Comparison of ENCODE assay signal across 8 cellular contexts in genomic region chr19:29844891-29845575, GRCh38.
DNase-seq lines count a peak whose midpoint lies in the region; ATAC-seq and TF ChIP-seq lines count a peak whose summit lies in the region.

No MANE protein-coding gene starts in this region.

- H3K9ac ChIP-seq in HUES6 (ENCODE audit: low read length) (peak overlapping the region; percentile 49), OCI-LY1 (ENCODE audit: low read length) (peak overlapping the region; percentile 63), mucosa of rectum (ENCODE audit: low read depth in 1 of 2, low read length in 2 of 2) (peak overlapping the region; percentile 83 to 94)

- H2AFZ ChIP-seq in OCI-LY1 (ENCODE audit: low read length): no peak overlapping the region

- no peak for TF ChIP-seq CTCF in OCI-LY1 (IDR thresholded peaks at IDR 0.05; ENCODE audit: low read length)

- peaks cover 29% of the 10 kb centered on the region for H3K4me1 ChIP-seq in HUES6 (ENCODE audit: control insufficient read depth, insufficient read depth, low read length)
- peaks cover 14% of the 10 kb centered on the region for H3K4me1 ChIP-seq in OCI-LY1 (ENCODE audit: insufficient read depth, low read length, severe bottlenecking)
- peaks cover 21 to 27% of the 10 kb centered on the region in 2 donors for H3K4me1 ChIP-seq in mucosa of rectum (ENCODE audit: control insufficient read depth in 2 of 2, insufficient read depth in 2 of 2, low read length in 2 of 2)

- no peaks in the 10 kb centered on the region for H3F3A ChIP-seq in OCI-LY1 (ENCODE audit: insufficient read depth, low read length)

- H3K79me2 ChIP-seq in OCI-LY1 (ENCODE audit: insufficient read depth, low read length): no peaks in the 10 kb centered on the region

- ATAC-seq in GM21515 (IDR thresholded peaks at IDR 0.05; ENCODE audit: unreplicated experiment): peak; percentile 78

- H3K27ac ChIP-seq in HUES6 (ENCODE audit: low read depth, low read length) (no peak overlapping the region), OCI-LY1 (ENCODE audit: low read depth, low read length, poor library complexity, severe bottlenecking) (no peak overlapping the region), epithelial cell of prostate (peak overlapping the region; percentile 73), mucosa of rectum (ENCODE audit: low read depth in 2 of 2, low read length in 2 of 2) (peak overlapping the region; percentile 97)

- peaks cover 17% of the 10 kb centered on the region for H3K27me3 ChIP-seq in HUES6 (ENCODE audit: control insufficient read depth, insufficient read depth, low read length)
- H3K27me3 ChIP-seq in OCI-LY1 (ENCODE audit: insufficient read depth, low read length): peaks cover 4% of the 10 kb centered on the region; the same call in 1 of the 2 replicates
- H3K27me3 ChIP-seq in mucosa of rectum (ENCODE audit: control insufficient read depth in 2 of 2, insufficient read depth in 2 of 2, low read length in 2 of 2): peaks cover 0 to 3% of the 10 kb centered on the region in 2 donors

- peak overlapping the region; percentile 84 for H3K4me3 ChIP-seq in HUES6 (ENCODE audit: low read depth, low read length)
- peak overlapping the region; percentile 74 for H3K4me3 ChIP-seq in OCI-LY1 (ENCODE audit: low read depth, low read length, poor library complexity, severe bottlenecking)
- H3K4me3 ChIP-seq in mucosa of rectum (ENCODE audit: low read length in 2 of 2): peak overlapping the region; percentile 92 to 96

- H3K36me3 ChIP-seq in HUES6 (ENCODE audit: control insufficient read depth, insufficient read depth, low read length) (no peaks in the 10 kb centered on the region), OCI-LY1 (ENCODE audit: insufficient read depth, low read length) (no peaks in the 10 kb centered on the region), mucosa of rectum (ENCODE audit: control insufficient read depth in 2 of 2, insufficient read depth in 2 of 2, low read length in 2 of 2) (no peaks in the 10 kb centered on the region)

- no peaks in the 10 kb centered on the region for H3K9me3 ChIP-seq in HUES6 (ENCODE audit: control insufficient read depth, insufficient read depth, low read depth, low read length)
- no peaks in the 10 kb centered on the region for H3K9me3 ChIP-seq in OCI-LY1 (ENCODE audit: low read length)
- no peaks in the 10 kb centered on the region for H3K9me3 ChIP-seq in mucosa of rectum (ENCODE audit: control insufficient read depth in 2 of 2, low read length in 2 of 2)

- no peaks in the 10 kb centered on the region for H4K20me1 ChIP-seq in OCI-LY1 (ENCODE audit: insufficient read depth, low read length)

- peak overlapping the region; percentile 98 for H3K4me2 ChIP-seq in OCI-LY1 (ENCODE audit: low read length)

- DNase-seq in DMS 273 (lab: John Stamatoyannopoulos, UW; ENCODE audit: unreplicated experiment): peak; percentile 97
- peak; percentile 96 for DNase-seq in activated T-cell treated with anti-CD3 and anti-CD28 coated beads for 1 hour (ENCODE audit: low read depth)
- peak; percentile 55 for DNase-seq in epithelial cell of prostate (ENCODE audit: low read depth, low spot score)
- DNase-seq in stimulated activated CD8-positive, alpha-beta memory T cell treated with anti-CD3 and anti-CD28 coated beads, Interleukin-4, amount 100 ng/mL, for 24 hours (ENCODE audit: low read depth): peak; percentile 96

- no peaks in the 10 kb centered on the region for H3K9me2 ChIP-seq in OCI-LY1 (ENCODE audit: low read depth, low read length)

Comparison
In these comparisons a context has a peak if more than half of its experiments do, and no peak if none do; other contexts are left out.
1. H3K27ac ChIP-seq: peak in epithelial cell of prostate (single experiment) and mucosa of rectum (2 of 2); none in HUES6 (single experiment) and OCI-LY1 (single experiment).
2. Peak in every context shown above with its lines, with median percentiles within 50 percentile points of each other: DNase-seq, H3K4me3 ChIP-seq and H3K9ac ChIP-seq.